ENCODE assay signal across 1 cellular context in the genomic region with DNA sequence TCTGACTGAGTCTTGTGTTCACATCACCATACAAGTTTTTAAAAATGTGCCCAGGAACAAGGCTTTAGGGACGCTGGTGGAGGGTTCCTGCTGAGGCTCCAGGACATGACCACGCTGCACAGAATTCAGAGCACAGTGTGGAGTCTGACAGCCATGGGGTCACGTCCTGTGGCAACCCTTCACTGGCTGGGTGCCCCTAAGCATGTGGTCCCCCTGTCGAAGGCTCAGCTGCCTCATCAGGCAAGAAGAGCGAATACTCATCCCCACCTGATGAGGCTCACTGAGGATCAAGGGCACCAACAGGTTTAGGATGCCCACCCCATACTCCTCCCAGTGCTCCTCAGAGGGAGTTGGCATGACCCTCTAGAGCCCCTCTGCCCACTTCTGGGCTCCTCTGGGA.
TF ChIP-seq lines count a peak whose summit lies in the region.

No MANE protein-coding gene starts in this region.

TF ChIP-seq in HepG2, 621 proteins besides CTCF, POLR2A, EP300 and RAD21:
- TF ChIP-seq, protein P1, sequence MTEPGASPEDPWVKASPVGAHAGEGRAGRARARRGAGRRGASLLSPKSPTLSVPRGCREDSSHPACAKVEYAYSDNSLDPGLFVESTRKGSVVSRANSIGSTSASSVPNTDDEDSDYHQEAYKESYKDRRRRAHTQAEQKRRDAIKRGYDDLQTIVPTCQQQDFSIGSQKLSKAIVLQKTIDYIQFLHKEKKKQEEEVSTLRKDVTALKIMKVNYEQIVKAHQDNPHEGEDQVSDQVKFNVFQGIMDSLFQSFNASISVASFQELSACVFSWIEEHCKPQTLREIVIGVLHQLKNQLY (CRISPR knock-in tag; IDR thresholded peaks at IDR 0.05) = no peak
- 0 out of 2 replicates have a peak, but pooled peaks have one; percentile 30 for TF ChIP-seq MZF1 (CRISPR knock-in tag; IDR thresholded peaks at IDR 0.05; ENCODE audit: borderline replicate concordance)
- no peak for TF ChIP-seq ZNF577 (CRISPR knock-in tag; IDR thresholded peaks at IDR 0.05; ENCODE audit: borderline replicate concordance, low read depth)
- no peak for TF ChIP-seq EEA1 (CRISPR knock-in tag; IDR thresholded peaks at IDR 0.05; ENCODE audit: borderline replicate concordance)
- TF ChIP-seq ZNF713 (CRISPR knock-in tag; IDR thresholded peaks at IDR 0.05) = 0 out of 2 replicates have a peak, but pooled peaks have one; percentile 53
- TF ChIP-seq ZNF674 (CRISPR knock-in tag; IDR thresholded peaks at IDR 0.05; ENCODE audit: low read depth) = peak; percentile 46; the same call in 1 of the 2 replicates
- peak; percentile 9; the same call in 1 of the 2 replicates for TF ChIP-seq ZNF543 (CRISPR knock-in tag; IDR thresholded peaks at IDR 0.05)
- TF ChIP-seq, protein P2, sequence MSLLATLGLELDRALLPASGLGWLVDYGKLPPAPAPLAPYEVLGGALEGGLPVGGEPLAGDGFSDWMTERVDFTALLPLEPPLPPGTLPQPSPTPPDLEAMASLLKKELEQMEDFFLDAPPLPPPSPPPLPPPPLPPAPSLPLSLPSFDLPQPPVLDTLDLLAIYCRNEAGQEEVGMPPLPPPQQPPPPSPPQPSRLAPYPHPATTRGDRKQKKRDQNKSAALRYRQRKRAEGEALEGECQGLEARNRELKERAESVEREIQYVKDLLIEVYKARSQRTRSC (CRISPR knock-in tag; IDR thresholded peaks at IDR 0.05; ENCODE audit: low read depth) = no peak
- TF ChIP-seq CAMTA2 (CRISPR knock-in tag; IDR thresholded peaks at IDR 0.05; ENCODE audit: borderline replicate concordance) = 0 out of 2 replicates have a peak, but pooled peaks have one; percentile 19
- no peak for TF ChIP-seq SATB2 (CRISPR knock-in tag; IDR thresholded peaks at IDR 0.05)
- TF ChIP-seq ZNF83 (CRISPR knock-in tag; IDR thresholded peaks at IDR 0.05; ENCODE audit: borderline replicate concordance) = no peak
- TF ChIP-seq ZNF788 (CRISPR knock-in tag; IDR thresholded peaks at IDR 0.05; ENCODE audit: borderline replicate concordance) = 0 out of 2 replicates have a peak, but pooled peaks have one; percentile 2
- TF ChIP-seq ZBTB7B (CRISPR knock-in tag; IDR thresholded peaks at IDR 0.05) = no peak
- 0 out of 2 replicates have a peak, but pooled peaks have one; percentile 28 for TF ChIP-seq EED (CRISPR knock-in tag; IDR thresholded peaks at IDR 0.05)
- TF ChIP-seq, protein P3, sequence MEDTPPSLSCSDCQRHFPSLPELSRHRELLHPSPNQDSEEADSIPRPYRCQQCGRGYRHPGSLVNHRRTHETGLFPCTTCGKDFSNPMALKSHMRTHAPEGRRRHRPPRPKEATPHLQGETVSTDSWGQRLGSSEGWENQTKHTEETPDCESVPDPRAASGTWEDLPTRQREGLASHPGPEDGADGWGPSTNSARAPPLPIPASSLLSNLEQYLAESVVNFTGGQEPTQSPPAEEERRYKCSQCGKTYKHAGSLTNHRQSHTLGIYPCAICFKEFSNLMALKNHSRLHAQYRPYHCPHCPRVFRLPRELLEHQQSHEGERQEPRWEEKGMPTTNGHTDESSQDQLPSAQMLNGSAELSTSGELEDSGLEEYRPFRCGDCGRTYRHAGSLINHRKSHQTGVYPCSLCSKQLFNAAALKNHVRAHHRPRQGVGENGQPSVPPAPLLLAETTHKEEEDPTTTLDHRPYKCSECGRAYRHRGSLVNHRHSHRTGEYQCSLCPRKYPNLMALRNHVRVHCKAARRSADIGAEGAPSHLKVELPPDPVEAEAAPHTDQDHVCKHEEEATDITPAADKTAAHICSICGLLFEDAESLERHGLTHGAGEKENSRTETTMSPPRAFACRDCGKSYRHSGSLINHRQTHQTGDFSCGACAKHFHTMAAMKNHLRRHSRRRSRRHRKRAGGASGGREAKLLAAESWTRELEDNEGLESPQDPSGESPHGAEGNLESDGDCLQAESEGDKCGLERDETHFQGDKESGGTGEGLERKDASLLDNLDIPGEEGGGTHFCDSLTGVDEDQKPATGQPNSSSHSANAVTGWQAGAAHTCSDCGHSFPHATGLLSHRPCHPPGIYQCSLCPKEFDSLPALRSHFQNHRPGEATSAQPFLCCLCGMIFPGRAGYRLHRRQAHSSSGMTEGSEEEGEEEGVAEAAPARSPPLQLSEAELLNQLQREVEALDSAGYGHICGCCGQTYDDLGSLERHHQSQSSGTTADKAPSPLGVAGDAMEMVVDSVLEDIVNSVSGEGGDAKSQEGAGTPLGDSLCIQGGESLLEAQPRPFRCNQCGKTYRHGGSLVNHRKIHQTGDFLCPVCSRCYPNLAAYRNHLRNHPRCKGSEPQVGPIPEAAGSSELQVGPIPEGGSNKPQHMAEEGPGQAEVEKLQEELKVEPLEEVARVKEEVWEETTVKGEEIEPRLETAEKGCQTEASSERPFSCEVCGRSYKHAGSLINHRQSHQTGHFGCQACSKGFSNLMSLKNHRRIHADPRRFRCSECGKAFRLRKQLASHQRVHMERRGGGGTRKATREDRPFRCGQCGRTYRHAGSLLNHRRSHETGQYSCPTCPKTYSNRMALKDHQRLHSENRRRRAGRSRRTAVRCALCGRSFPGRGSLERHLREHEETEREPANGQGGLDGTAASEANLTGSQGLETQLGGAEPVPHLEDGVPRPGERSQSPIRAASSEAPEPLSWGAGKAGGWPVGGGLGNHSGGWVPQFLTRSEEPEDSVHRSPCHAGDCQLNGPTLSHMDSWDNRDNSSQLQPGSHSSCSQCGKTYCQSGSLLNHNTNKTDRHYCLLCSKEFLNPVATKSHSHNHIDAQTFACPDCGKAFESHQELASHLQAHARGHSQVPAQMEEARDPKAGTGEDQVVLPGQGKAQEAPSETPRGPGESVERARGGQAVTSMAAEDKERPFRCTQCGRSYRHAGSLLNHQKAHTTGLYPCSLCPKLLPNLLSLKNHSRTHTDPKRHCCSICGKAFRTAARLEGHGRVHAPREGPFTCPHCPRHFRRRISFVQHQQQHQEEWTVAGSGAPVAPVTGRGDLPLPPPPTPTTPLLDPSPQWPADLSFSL (CRISPR knock-in tag; IDR thresholded peaks at IDR 0.05) = 0 out of 2 replicates have a peak, but pooled peaks have one; percentile 39
- TF ChIP-seq HHEX (CRISPR knock-in tag; IDR thresholded peaks at IDR 0.05) = no peak
- TF ChIP-seq ZNF891 (CRISPR knock-in tag; IDR thresholded peaks at IDR 0.05) = no peak
- TF ChIP-seq ZNF225 (CRISPR knock-in tag; IDR thresholded peaks at IDR 0.05) = 0 out of 2 replicates have a peak, but pooled peaks have one; percentile 22
- TF ChIP-seq, protein P4, sequence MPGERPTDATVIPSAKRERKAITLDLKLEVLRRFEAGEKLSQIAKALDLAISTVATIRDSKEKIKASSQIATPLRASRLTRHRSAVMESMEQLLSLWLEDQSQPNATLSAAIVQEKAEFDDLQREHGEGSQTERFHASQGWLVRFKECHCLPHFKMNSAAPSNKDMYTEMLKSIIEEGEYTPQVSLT (CRISPR knock-in tag; IDR thresholded peaks at IDR 0.05; ENCODE audit: borderline replicate concordance, low read depth) = no peak
